1 cellular context compared by ENCODE assay signal in the genomic region with DNA sequence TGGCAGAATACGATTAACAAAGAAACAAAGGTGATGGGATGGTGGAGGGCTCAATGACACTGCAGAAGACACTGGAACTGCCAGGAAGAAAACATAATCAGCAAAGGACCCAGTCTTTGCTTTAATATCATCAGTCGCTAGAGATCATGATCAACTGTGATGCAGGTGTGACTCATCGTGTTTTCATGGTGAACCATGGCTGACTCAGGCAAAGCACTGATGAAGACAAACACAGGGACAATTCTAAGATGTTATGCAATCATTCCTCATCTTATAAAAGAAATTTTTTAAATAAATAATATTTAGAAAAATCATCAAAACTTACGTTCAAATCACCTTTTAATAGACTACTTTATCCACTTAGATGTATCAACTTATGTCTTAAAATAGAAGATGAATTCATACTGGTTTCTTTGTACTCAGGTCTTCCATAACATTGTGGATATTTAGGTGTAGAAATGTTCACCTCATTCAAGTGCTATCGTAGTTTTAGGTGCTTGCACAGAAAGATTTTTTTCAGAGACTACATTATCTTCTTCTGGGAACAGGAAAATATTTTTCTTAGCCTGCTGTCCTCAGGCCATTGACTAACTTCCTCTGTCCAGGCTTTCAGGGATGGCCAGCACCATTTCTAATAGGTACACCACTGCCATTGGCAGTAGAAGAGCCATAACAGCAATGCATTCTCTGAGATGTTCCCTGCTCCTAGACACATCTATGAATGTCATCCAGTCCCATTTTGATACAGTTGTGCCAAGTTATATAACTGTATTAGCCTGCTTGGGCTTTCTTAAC.
TF ChIP-seq lines count a peak whose summit lies in the region.

No MANE protein-coding gene starts in this region.

TF ChIP-seq in H1, 55 proteins besides CTCF, POLR2A, EP300 and RAD21 (continued from another document):
- TF ChIP-seq HDAC2 (IDR thresholded peaks at IDR 0.05; ENCODE audit: borderline replicate concordance in 1 of 2, low read depth in 2 of 2, low read length in 2 of 2) (no peak), BRCA1 (IDR thresholded peaks at IDR 0.05; ENCODE audit: low read depth, low read length) (no peak), CBX5 (IDR thresholded peaks at IDR 0.05; ENCODE audit: low read depth, low read length) (no peak), KDM4A (IDR thresholded peaks at IDR 0.05; ENCODE audit: low read depth, low read length, severe bottlenecking) (no peak)
TF ChIP-seq in H1: peak in this region for 0.
